ENCODE assay signal across 2 cellular contexts in genomic region chr12:15779925-15780324, GRCh38.
TF ChIP-seq lines count a peak whose summit lies in the region.

No MANE protein-coding gene starts in this region.

TF ChIP-seq in A549, 52 proteins besides CTCF, POLR2A, EP300 and RAD21:
- TF ChIP-seq HOXA7 (CRISPR knock-in tag; IDR thresholded peaks at IDR 0.05) (no peak), CHD4 (IDR thresholded peaks at IDR 0.05; ENCODE audit: borderline replicate concordance) (no peak), RFX5 (IDR thresholded peaks at IDR 0.05) (no peak), FOXS1 (CRISPR knock-in tag; IDR thresholded peaks at IDR 0.05) (no peak), HDAC2 (IDR thresholded peaks at IDR 0.05) (no peak)
TF ChIP-seq in A549: peak in this region for 0.

TF ChIP-seq in IMR-90, 13 proteins besides CTCF, POLR2A, EP300 and RAD21:
- TF ChIP-seq CEBPB (IDR thresholded peaks at IDR 0.05; ENCODE audit: low read depth, low read length) (no peak), BHLHE40 (IDR thresholded peaks at IDR 0.05; ENCODE audit: low read depth, low read length) (no peak), MXI1 (IDR thresholded peaks at IDR 0.05; ENCODE audit: borderline replicate concordance, low read depth, low read length) (no peak), CHD1 (IDR thresholded peaks at IDR 0.05; ENCODE audit: low read depth, low read length) (no peak)
TF ChIP-seq in IMR-90: peak in this region for 0.
